2 cellular contexts compared by ENCODE assay signal in the genomic region with DNA sequence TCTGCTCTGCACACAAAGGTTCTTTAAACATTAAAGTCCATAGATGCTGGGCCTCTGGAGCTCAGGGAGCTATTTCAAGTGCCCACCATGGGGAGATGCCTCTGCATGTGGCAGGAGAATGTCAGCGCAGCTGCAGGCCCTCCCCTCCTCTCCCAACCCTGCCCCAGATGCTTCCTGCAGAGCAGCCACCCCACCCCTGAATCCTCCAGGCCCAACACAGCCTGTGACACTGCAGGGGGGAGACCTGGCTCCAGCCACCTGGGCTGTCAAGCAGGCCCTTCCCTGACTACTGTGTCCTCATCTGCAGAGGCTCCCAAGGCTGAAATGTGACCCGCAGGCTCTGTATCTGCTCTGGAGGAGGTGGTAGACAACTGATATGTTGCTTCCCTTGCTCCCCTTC.
TF ChIP-seq lines count a peak whose summit lies in the region.

No MANE protein-coding gene starts in this region.

TF ChIP-seq in IMR-90, 13 proteins besides CTCF, POLR2A, EP300 and RAD21:
- TF ChIP-seq RFX5 (IDR thresholded peaks at IDR 0.05; ENCODE audit: low read depth, low read length) (no peak), MAZ (IDR thresholded peaks at IDR 0.05; ENCODE audit: borderline replicate concordance, low read depth, low read length) (no peak), CHD1 (IDR thresholded peaks at IDR 0.05; ENCODE audit: low read depth, low read length) (no peak), CEBPB (IDR thresholded peaks at IDR 0.05; ENCODE audit: low read depth, low read length) (no peak), MAFK (IDR thresholded peaks at IDR 0.05; ENCODE audit: low read depth, low read length) (no peak), RCOR1 (IDR thresholded peaks at IDR 0.05; ENCODE audit: insufficient replicate concordance, low read length) (no peak), SMC3 (IDR thresholded peaks at IDR 0.05; ENCODE audit: low read depth, low read length) (no peak)

TF ChIP-seq in H1, 55 proteins besides CTCF, POLR2A, EP300 and RAD21:
- TF ChIP-seq KDM4A (IDR thresholded peaks at IDR 0.05; ENCODE audit: low read depth, low read length, severe bottlenecking): no peak
- TF ChIP-seq CREB1 (IDR thresholded peaks at IDR 0.05): no peak
- TF ChIP-seq TAF7 (optimal IDR thresholded peaks at IDR 0.05; ENCODE audit: borderline replicate concordance, low read depth, low read length): no peak
- no peak for TF ChIP-seq PHF8 (conservative IDR thresholded peaks at IDR 0.05; ENCODE audit: low read depth, low read length)
- no peak for TF ChIP-seq JUN (IDR thresholded peaks at IDR 0.05; ENCODE audit: low read depth, low read length)
- no peak for TF ChIP-seq YY1 (IDR thresholded peaks at IDR 0.05; ENCODE audit: low read depth, low read length)
- no peak for TF ChIP-seq BCL11A (IDR thresholded peaks at IDR 0.05; ENCODE audit: low read depth in 2 of 2, low read length in 2 of 2)
- TF ChIP-seq SP4 (IDR thresholded peaks at IDR 0.05; ENCODE audit: low read length): no peak
- TF ChIP-seq CHD2 (IDR thresholded peaks at IDR 0.05; ENCODE audit: low read length): no peak
- no peak for TF ChIP-seq FOSL1 (IDR thresholded peaks at IDR 0.05; ENCODE audit: insufficient read depth, low read depth, low read length)
- no peak for TF ChIP-seq CBX5 (IDR thresholded peaks at IDR 0.05; ENCODE audit: low read depth, low read length)
- TF ChIP-seq POLR2AphosphoS5 (IDR thresholded peaks at IDR 0.05; ENCODE audit: low read depth, low read length): no peak
- no peak for TF ChIP-seq HDAC2 (IDR thresholded peaks at IDR 0.05; ENCODE audit: borderline replicate concordance in 1 of 2, low read depth in 2 of 2, low read length in 2 of 2)
